Comparison of ENCODE assay signal across 16 cellular contexts in the genomic region with DNA sequence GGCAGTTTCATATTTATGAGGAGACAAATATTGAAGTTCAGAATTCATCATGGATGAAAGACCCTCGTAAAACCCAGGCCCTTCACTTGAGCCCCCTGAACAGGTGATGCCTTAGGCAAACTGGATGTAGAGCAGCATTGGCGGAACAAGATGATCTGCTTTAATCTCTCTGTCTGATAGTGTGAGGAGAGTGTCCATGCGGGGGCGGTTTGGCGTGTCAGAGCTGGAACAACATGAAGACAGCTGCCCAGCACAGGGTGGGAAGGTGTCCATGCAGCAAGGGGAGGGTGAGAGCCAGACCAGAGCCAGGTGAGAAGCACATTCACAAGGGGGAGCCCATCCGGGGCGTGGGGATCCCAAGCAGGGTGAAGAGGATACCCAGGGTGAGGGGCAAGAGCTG.
"Had no signal": no experiment of that assay in that cellular context is flagged by ENCODE, and none has a peak within 500 bp of the region (broad histone marks: within the 10 kb centered on the region; RNA-seq: fewer than 3 reads in every experiment).

No MANE protein-coding gene starts in this region.

- H3K27ac ChIP-seq: left lung, lower lobe of right lung, ovary, right atrium auricular region, suprapubic skin, thyroid gland, upper lobe of right lung, vagina had no signal

- H3K27me3 ChIP-seq: left lung, ovary, right atrium auricular region, thyroid gland, vagina had no signal

- DNase-seq: effector memory CD4-positive, alpha-beta T cell; islet precursor cell; lower lobe of right lung; natural killer cell; nucleus accumbens; ovary; small intestine; stimulated activated CD4-positive, alpha-beta T cell treated with anti-CD3 and anti-CD28 coated beads, Interleukin-2, amount 100 ng/mL, for 48 hours; stimulated activated naive CD8-positive, alpha-beta T cell treated with anti-CD3 and anti-CD28 coated beads, Interleukin-15, Interleukin-2, amounts not matched to agents 100 U/mL and 50 U/mL, for 24 hours; thyroid gland; upper lobe of right lung had no signal

- H3K36me3 ChIP-seq: left lung, lower lobe of right lung, ovary, right atrium auricular region, suprapubic skin, thyroid gland, upper lobe of right lung, vagina had no signal

- H3K9me3 ChIP-seq: ovary, thyroid gland, vagina had no signal

- H3K4me1 ChIP-seq: left lung, lower lobe of right lung, right atrium auricular region, suprapubic skin, thyroid gland, upper lobe of right lung, vagina had no signal

- ATAC-seq: esophagus mucosa; left lung; lower lobe of right lung; natural killer cell; stimulated activated naive CD8-positive, alpha-beta T cell treated with anti-CD3 and anti-CD28 coated beads, Interleukin-15, Interleukin-2, amounts not matched to agents 100 U/mL and 50 U/mL, for 24 hours; upper lobe of right lung had no signal

- H3K4me3 ChIP-seq: left lung, lower lobe of right lung, ovary, right atrium auricular region, suprapubic skin, thyroid gland, upper lobe of right lung, vagina had no signal
